13 cellular contexts compared by ENCODE assay signal in genomic region chr10:4686644-4686996, GRCh38.
DNase-seq lines count a peak whose midpoint lies in the region; ATAC-seq and TF ChIP-seq lines count a peak whose summit lies in the region.
"Had no signal": no experiment of that assay in that cellular context is flagged by ENCODE, and none has a peak within 500 bp of the region (broad histone marks: within the 10 kb centered on the region; RNA-seq: fewer than 3 reads in every experiment).

No MANE protein-coding gene starts in this region.

- H3F3A ChIP-seq in SK-N-SH (replicated peaks; ENCODE audit: insufficient read depth), result peaks cover 41% of the 10 kb centered on the region

- peaks cover 3 to 39% of the 10 kb centered on the region in 2 experiments for H3K4me1 ChIP-seq in SK-N-SH (ENCODE audit: control insufficient read depth in 1 of 2, insufficient read depth in 2 of 2, low read depth in 1 of 2, low read length in 1 of 2)

- H3K79me2 ChIP-seq in SK-N-SH (ENCODE audit: insufficient read depth), result no peaks in the 10 kb centered on the region

- H3K27ac ChIP-seq in SK-N-SH (ENCODE audit: low read depth in 2 of 2, low read length in 1 of 2), result peak overlapping the region; percentile 84 to 90; a peak in 3 of 4 replicates
- H3K27ac ChIP-seq: VCaP had no signal

- H3K4me3 ChIP-seq in SK-N-SH (ENCODE audit: low read depth in 2 of 2, low read length in 1 of 2) (no peak overlapping the region), fibroblast of mammary gland (ENCODE audit: control insufficient read depth, low read depth, low read length) (no peak overlapping the region)

- intact Hi-C loops in activated CD8-positive, alpha-beta T cell treated with anti-CD3 and anti-CD28 coated beads for 36 hours (cut with micrococcal nuclease), result no loop called here

- no peaks in the 10 kb centered on the region for H3K27me3 ChIP-seq in SK-N-SH (ENCODE audit: insufficient read depth)

- H3K27me3 Mint-ChIP-seq in activated CD8-positive, alpha-beta T cell treated with anti-CD3 and anti-CD28 coated beads for 36 hours, result peaks cover 19% of the 10 kb centered on the region
- peaks cover 14% of the 10 kb centered on the region for H3K27me3 Mint-ChIP-seq in activated CD8-positive, alpha-beta T cell treated with anti-CD3 and anti-CD28 coated beads, Interleukin-2, amount 10 ng/mL, durations not matched to agents 7 days and 5 days (ENCODE audit: low read depth)

- no peak for TF ChIP-seq CTCF in activated CD8-positive, alpha-beta T cell treated with anti-CD3 and anti-CD28 coated beads for 36 hours (IDR thresholded peaks at IDR 0.05)
- TF ChIP-seq CTCF in SK-N-SH (IDR thresholded peaks at IDR 0.05) (no peak), fibroblast of mammary gland (conservative IDR thresholded peaks at IDR 0.05; ENCODE audit: control insufficient read depth, insufficient read depth, low read depth, low read length) (no peak)

- H3K36me3 Mint-ChIP-seq in activated CD8-positive, alpha-beta T cell treated with anti-CD3 and anti-CD28 coated beads for 36 hours (ENCODE audit: low read depth), result no peaks in the 10 kb centered on the region
- H3K36me3 Mint-ChIP-seq in activated CD8-positive, alpha-beta T cell treated with anti-CD3 and anti-CD28 coated beads, Interleukin-2, amount 10 ng/mL, durations not matched to agents 7 days and 5 days (ENCODE audit: low read depth), result no peaks in the 10 kb centered on the region

- H3K9ac ChIP-seq in SK-N-SH, result peak overlapping the region; percentile 75

- no peak overlapping the region for H3K4me3 Mint-ChIP-seq in activated CD8-positive, alpha-beta T cell treated with anti-CD3 and anti-CD28 coated beads for 36 hours
- H3K4me3 Mint-ChIP-seq in activated CD8-positive, alpha-beta T cell treated with anti-CD3 and anti-CD28 coated beads, Interleukin-2, amount 10 ng/mL, durations not matched to agents 7 days and 5 days, result no peak overlapping the region
- H3K4me3 Mint-ChIP-seq: B cell, neural crest cell had no signal

- DNase-seq in activated CD8-positive, alpha-beta T cell treated with anti-CD3 and anti-CD28 coated beads for 36 hours, result peak; percentile 40
- no peak for DNase-seq in activated CD8-positive, alpha-beta T cell treated with anti-CD3 and anti-CD28 coated beads, Interleukin-2, amount 10 ng/mL, durations not matched to agents 7 days and 5 days
- DNase-seq in SK-N-SH (no peak), fibroblast of mammary gland (ENCODE audit: low read depth) (peak; percentile 71), DMS114 treated with DMSO at 0.1 percent for 48 hours (lab: John Stamatoyannopoulos, UW; ENCODE audit: unreplicated experiment) (no peak), SIG-M5 (lab: John Stamatoyannopoulos, UW) (no peak), middle frontal gyrus (ENCODE audit: extremely low spot score, low spot score) (no peak)
- peak; percentile 40 for DNase-seq in stimulated activated CD4-positive, alpha-beta T cell treated with anti-CD3 and anti-CD28 coated beads, Interleukin-2, amount 100 ng/mL, for 4 hours (ENCODE audit: low read depth)
- DNase-seq: cerebellar nuclear complex, hypothalamus had no signal

- TF ChIP-seq RAD21 in SK-N-SH (IDR thresholded peaks at IDR 0.05; ENCODE audit: low read length), result no peak

- no peaks in the 10 kb centered on the region for H3K9me3 ChIP-seq in SK-N-SH

- H3K9me3 Mint-ChIP-seq in activated CD8-positive, alpha-beta T cell treated with anti-CD3 and anti-CD28 coated beads for 36 hours, result no peaks in the 10 kb centered on the region
- H3K9me3 Mint-ChIP-seq in activated CD8-positive, alpha-beta T cell treated with anti-CD3 and anti-CD28 coated beads, Interleukin-2, amount 10 ng/mL, durations not matched to agents 7 days and 5 days (ENCODE audit: insufficient read depth), result no peaks in the 10 kb centered on the region

- H3K27ac Mint-ChIP-seq in activated CD8-positive, alpha-beta T cell treated with anti-CD3 and anti-CD28 coated beads for 36 hours, result peak overlapping the region; percentile 65
- no peak overlapping the region for H3K27ac Mint-ChIP-seq in activated CD8-positive, alpha-beta T cell treated with anti-CD3 and anti-CD28 coated beads, Interleukin-2, amount 10 ng/mL, durations not matched to agents 7 days and 5 days
- H3K27ac Mint-ChIP-seq: B cell had no signal

- no peaks in the 10 kb centered on the region for H3K9me2 ChIP-seq in SK-N-SH

- TF ChIP-seq EP300 in SK-N-SH (IDR thresholded peaks at IDR 0.05; ENCODE audit: borderline replicate concordance in 1 of 2, low read depth in 1 of 2, low read length in 1 of 2), result peak; percentile 40 to 90; a peak in 2 of 4 replicates

- no peaks in the 10 kb centered on the region for H3K36me3 ChIP-seq in SK-N-SH (replicated peaks in 1 of 2; ENCODE audit: control insufficient read depth in 1 of 2, insufficient read depth in 2 of 2, low read length in 1 of 2)

- CTCF ChIA-PET in activated CD8-positive, alpha-beta T cell treated with anti-CD3 and anti-CD28 coated beads for 36 hours (lab: Charles Lee), result no interaction called here
- CTCF ChIA-PET in activated CD8-positive, alpha-beta T cell treated with anti-CD3 and anti-CD28 coated beads, Interleukin-2, amount 10 ng/mL, durations not matched to agents 7 days and 5 days (lab: Charles Lee), result no interaction called here
- CTCF ChIA-PET in SK-N-SH (lab: Yijun Ruan, JAX), result interaction anchor here (0.8 to 1.3 kb wide), 3 partner anchors 9 to 30 kb away, joined by 3 to 5 read pairs (median 3); no protein-coding TSS in a partner anchor

- POLR2A ChIA-PET in activated CD8-positive, alpha-beta T cell treated with anti-CD3 and anti-CD28 coated beads for 36 hours (lab: Charles Lee), result interaction anchor here (0.8 kb wide), 1 partner anchor 18 kb away, joined by 4 read pairs; no protein-coding TSS in a partner anchor
- POLR2A ChIA-PET in activated CD8-positive, alpha-beta T cell treated with anti-CD3 and anti-CD28 coated beads, Interleukin-2, amount 10 ng/mL, durations not matched to agents 7 days and 5 days (lab: Charles Lee), result no interaction called here
- POLR2A ChIA-PET in SK-N-SH (lab: Yijun Ruan, JAX), result no interaction called here

- H3K4me1 Mint-ChIP-seq in activated CD8-positive, alpha-beta T cell treated with anti-CD3 and anti-CD28 coated beads for 36 hours (ENCODE audit: low read depth), result peaks cover 35% of the 10 kb centered on the region
- no peaks in the 10 kb centered on the region for H3K4me1 Mint-ChIP-seq in activated CD8-positive, alpha-beta T cell treated with anti-CD3 and anti-CD28 coated beads, Interleukin-2, amount 10 ng/mL, durations not matched to agents 7 days and 5 days (ENCODE audit: low read depth)

- no peaks in the 10 kb centered on the region for H4K20me1 ChIP-seq in SK-N-SH (ENCODE audit: insufficient read depth)

- 5% methylated on average over 4 of the region's 4 CpGs for WGBS in SK-N-SH (ENCODE audit: low lambda C conversion rate)

- peak overlapping the region; percentile 36 for H3K4me2 ChIP-seq in SK-N-SH

- peak; percentile 83 for ATAC-seq in activated CD8-positive, alpha-beta T cell treated with anti-CD3 and anti-CD28 coated beads for 36 hours
- ATAC-seq in activated CD8-positive, alpha-beta T cell treated with anti-CD3 and anti-CD28 coated beads, Interleukin-2, amount 10 ng/mL, durations not matched to agents 7 days and 5 days, result no peak

- no peak overlapping the region for H2AFZ ChIP-seq in SK-N-SH (ENCODE audit: low read depth)

TF ChIP-seq in SK-N-SH, 30 proteins besides CTCF, POLR2A, EP300 and RAD21 (continues in another document):
- TF ChIP-seq, protein P1, sequence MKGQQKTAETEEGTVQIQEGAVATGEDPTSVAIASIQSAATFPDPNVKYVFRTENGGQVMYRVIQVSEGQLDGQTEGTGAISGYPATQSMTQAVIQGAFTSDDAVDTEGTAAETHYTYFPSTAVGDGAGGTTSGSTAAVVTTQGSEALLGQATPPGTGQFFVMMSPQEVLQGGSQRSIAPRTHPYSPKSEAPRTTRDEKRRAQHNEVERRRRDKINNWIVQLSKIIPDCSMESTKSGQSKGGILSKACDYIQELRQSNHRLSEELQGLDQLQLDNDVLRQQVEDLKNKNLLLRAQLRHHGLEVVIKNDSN (IDR thresholded peaks at IDR 0.05; ENCODE audit: borderline replicate concordance, low read depth), result no peak
- TF ChIP-seq POLR2AphosphoS5 (IDR thresholded peaks at IDR 0.05; ENCODE audit: low read depth, low read length) (no peak), TAF1 (IDR thresholded peaks at IDR 0.05; ENCODE audit: borderline replicate concordance, low read depth, low read length) (peak; percentile 32; the same call in 1 of the 2 replicates), RFX5 (IDR thresholded peaks at IDR 0.05; ENCODE audit: low read length) (no peak), TCF12 (IDR thresholded peaks at IDR 0.05) (peak; percentile 84), JUND (IDR thresholded peaks at IDR 0.05) (peak; percentile 75), MXI1 (IDR thresholded peaks at IDR 0.05; ENCODE audit: low read depth, low read length) (no peak), MEF2A (IDR thresholded peaks at IDR 0.05; ENCODE audit: borderline replicate concordance, low read depth) (peak; percentile 74), TEAD4 (IDR thresholded peaks at IDR 0.05; ENCODE audit: borderline replicate concordance, insufficient read depth) (peak; percentile 84; the same call in 1 of the 2 replicates), ELF1 (IDR thresholded peaks at IDR 0.05) (no peak), EZH2phosphoT487 (IDR thresholded peaks at IDR 0.05; ENCODE audit: borderline replicate concordance, low read depth) (no peak), PBX3 (IDR thresholded peaks at IDR 0.05) (peak; percentile 68), FOSL2 (IDR thresholded peaks at IDR 0.05; ENCODE audit: borderline replicate concordance, low read depth) (peak; percentile 56; the same call in 1 of the 2 replicates), RCOR1 (IDR thresholded peaks at IDR 0.05; ENCODE audit: low read length) (no peak), SMC3 (IDR thresholded peaks at IDR 0.05; ENCODE audit: low read depth, low read length) (no peak), RXRA (IDR thresholded peaks at IDR 0.05; ENCODE audit: borderline replicate concordance, low read depth) (no peak), SIN3A (IDR thresholded peaks at IDR 0.05; ENCODE audit: borderline replicate concordance, low read depth, low read length) (no peak), FOXM1 (IDR thresholded peaks at IDR 0.05; ENCODE audit: low read depth) (0 out of 2 replicates have a peak, but pooled peaks have one; percentile 56), GATA2 (CRISPR knock-in tag; IDR thresholded peaks at IDR 0.05) (no peak)

Comparison
In these comparisons a context has a peak if more than half of its experiments do, and no peak if none do; other contexts are left out.
1. DNase-seq: peak in activated CD8-positive, alpha-beta T cell treated with anti-CD3 and anti-CD28 coated beads for 36 hours (single experiment), fibroblast of mammary gland (single experiment) and stimulated activated CD4-positive, alpha-beta T cell treated with anti-CD3 and anti-CD28 coated beads, Interleukin-2, amount 100 ng/mL, for 4 hours (single experiment); none in activated CD8-positive, alpha-beta T cell treated with anti-CD3 and anti-CD28 coated beads, Interleukin-2, amount 10 ng/mL, durations not matched to agents 7 days and 5 days (single experiment), SK-N-SH (single experiment), DMS114 treated with DMSO at 0.1 percent for 48 hours (single experiment), SIG-M5 (single experiment) and middle frontal gyrus (single experiment).